In genomic region chr6:119205911-119206617, GRCh38 we compare ENCODE assay signal across 10 cellular contexts.
DNase-seq lines count a peak whose midpoint lies in the region; ATAC-seq and TF ChIP-seq lines count a peak whose summit lies in the region.
"Had no signal": no experiment of that assay in that cellular context is flagged by ENCODE, and none has a peak within 500 bp of the region (broad histone marks: within the 10 kb centered on the region; RNA-seq: fewer than 3 reads in every experiment).

No MANE protein-coding gene starts in this region.

- no peak overlapping the region for H3K27ac Mint-ChIP-seq in natural killer cell treated with Interleukin-12 subunit alpha and Interleukin-12 subunit beta and Interleukin-15 and Interleukin-18, amount 100 ng/mL, for 72 hours
- no peak overlapping the region for H3K27ac Mint-ChIP-seq in natural killer cell
- H3K27ac Mint-ChIP-seq in glutamatergic neuron (ENCODE audit: unreplicated experiment): no peak overlapping the region

- H3K4me3 Mint-ChIP-seq in natural killer cell treated with Interleukin-12 subunit alpha and Interleukin-12 subunit beta and Interleukin-15 and Interleukin-18, amount 100 ng/mL, for 72 hours: peak overlapping the region; percentile 19
- H3K4me3 Mint-ChIP-seq in natural killer cell (no peak overlapping the region), glutamatergic neuron (ENCODE audit: unreplicated experiment) (no peak overlapping the region)
- H3K4me3 Mint-ChIP-seq in activated T-cell treated with anti-CD3 and anti-CD28 coated beads, Interleukin-2, amount 50 U/mL, for 4 hours: no peak overlapping the region

- TF ChIP-seq CTCF in natural killer cell (IDR thresholded peaks at IDR 0.05) (no peak), glutamatergic neuron (IDR thresholded peaks at IDR 0.05; ENCODE audit: partially characterized antibody, unreplicated experiment) (no peak)

- peaks cover 13 to 26% of the 10 kb centered on the region in 2 donors for H3K4me1 Mint-ChIP-seq in natural killer cell treated with Interleukin-12 subunit alpha and Interleukin-12 subunit beta and Interleukin-15 and Interleukin-18, amount 100 ng/mL, for 72 hours (ENCODE audit: low read depth in 2 of 2)
- peaks cover 30 to 34% of the 10 kb centered on the region in 2 donors for H3K4me1 Mint-ChIP-seq in natural killer cell
- H3K4me1 Mint-ChIP-seq in activated T-cell treated with anti-CD3 and anti-CD28 coated beads, Interleukin-2, amount 50 U/mL, for 4 hours (ENCODE audit: low read depth): peaks cover 5% of the 10 kb centered on the region
- H3K4me1 Mint-ChIP-seq in glutamatergic neuron (ENCODE audit: low read depth, unreplicated experiment): peaks cover 35% of the 10 kb centered on the region

- no peaks in the 10 kb centered on the region for H3K27me3 Mint-ChIP-seq in natural killer cell treated with Interleukin-12 subunit alpha and Interleukin-12 subunit beta and Interleukin-15 and Interleukin-18, amount 100 ng/mL, for 72 hours
- H3K27me3 Mint-ChIP-seq in natural killer cell (ENCODE audit: low read depth in 2 of 2) (no peaks in the 10 kb centered on the region), glutamatergic neuron (ENCODE audit: unreplicated experiment) (peaks cover 2% of the 10 kb centered on the region)
- H3K27me3 Mint-ChIP-seq in activated T-cell treated with anti-CD3 and anti-CD28 coated beads, Interleukin-2, amount 50 U/mL, for 4 hours (ENCODE audit: low read depth): no peaks in the 10 kb centered on the region

- peaks cover 20% of the 10 kb centered on the region for H3K36me3 Mint-ChIP-seq in natural killer cell treated with Interleukin-12 subunit alpha and Interleukin-12 subunit beta and Interleukin-15 and Interleukin-18, amount 100 ng/mL, for 72 hours
- H3K36me3 Mint-ChIP-seq in natural killer cell: peaks cover 7% of the 10 kb centered on the region
- peaks cover 26% of the 10 kb centered on the region for H3K36me3 Mint-ChIP-seq in activated T-cell treated with anti-CD3 and anti-CD28 coated beads, Interleukin-2, amount 50 U/mL, for 4 hours (ENCODE audit: insufficient read depth)
- H3K36me3 Mint-ChIP-seq in glutamatergic neuron (ENCODE audit: unreplicated experiment): peaks cover 6% of the 10 kb centered on the region

- DNase-seq in natural killer cell treated with Interleukin-12 subunit alpha and Interleukin-12 subunit beta and Interleukin-15 and Interleukin-18, amount 100 ng/mL, for 72 hours (ENCODE audit: low spot score): no peak
- DNase-seq in natural killer cell (no peak), HUDEP-2 (lab: John Stamatoyannopoulos, UW; ENCODE audit: unreplicated experiment in 76 of 76) (no peak), glutamatergic neuron (no peak)
- DNase-seq in activated T-cell treated with anti-CD3 and anti-CD28 coated beads, Interleukin-2, amount 50 U/mL, for 4 hours: no peak
- DNase-seq: cerebellar nuclear complex had no signal

- intact Hi-C loops in natural killer cell (cut with micrococcal nuclease): no loop called here

- no peak for ATAC-seq in natural killer cell treated with Interleukin-12 subunit alpha and Interleukin-12 subunit beta and Interleukin-15 and Interleukin-18, amount 100 ng/mL, for 72 hours
- ATAC-seq in natural killer cell (no peak), HG02623 (IDR thresholded peaks at IDR 0.05; ENCODE audit: unreplicated experiment) (peak; percentile 73), HG03460 (IDR thresholded peaks at IDR 0.05; ENCODE audit: unreplicated experiment) (peak; percentile 90), GM19328 (IDR thresholded peaks at IDR 0.05; ENCODE audit: unreplicated experiment) (no peak)
- ATAC-seq in activated T-cell treated with anti-CD3 and anti-CD28 coated beads, Interleukin-2, amount 50 U/mL, for 4 hours: no peak
- ATAC-seq: A549 had no signal

- H3K9me3 Mint-ChIP-seq in natural killer cell treated with Interleukin-12 subunit alpha and Interleukin-12 subunit beta and Interleukin-15 and Interleukin-18, amount 100 ng/mL, for 72 hours: no peaks in the 10 kb centered on the region
- H3K9me3 Mint-ChIP-seq in natural killer cell (no peaks in the 10 kb centered on the region), glutamatergic neuron (ENCODE audit: unreplicated experiment) (peaks cover 2% of the 10 kb centered on the region)
- H3K9me3 Mint-ChIP-seq in activated T-cell treated with anti-CD3 and anti-CD28 coated beads, Interleukin-2, amount 50 U/mL, for 4 hours: no peaks in the 10 kb centered on the region

Comparison
In these comparisons a context has a peak if more than half of its experiments do, and no peak if none do; other contexts are left out.
1. ATAC-seq: peak in HG02623 (single experiment) and HG03460 (single experiment); none in natural killer cell treated with Interleukin-12 subunit alpha and Interleukin-12 subunit beta and Interleukin-15 and Interleukin-18, amount 100 ng/mL, for 72 hours (0 of 2), natural killer cell (0 of 3), activated T-cell treated with anti-CD3 and anti-CD28 coated beads, Interleukin-2, amount 50 U/mL, for 4 hours (0 of 2) and GM19328 (single experiment).